ENCODE assay signal across 19 cellular contexts in genomic region chr2:144582651-144583361, GRCh38.
DNase-seq lines count a peak whose midpoint lies in the region; ATAC-seq and TF ChIP-seq lines count a peak whose summit lies in the region.
"Had no signal": no experiment of that assay in that cellular context is flagged by ENCODE, and none has a peak within 500 bp of the region (broad histone marks: within the 10 kb centered on the region; RNA-seq: fewer than 3 reads in every experiment).

No MANE protein-coding gene starts in this region.

- no peaks in the 10 kb centered on the region for H3K36me3 ChIP-seq in OCI-LY7 (ENCODE audit: insufficient read depth, low read length)
- no peaks in the 10 kb centered on the region for H3K36me3 ChIP-seq in neural progenitor cell
- H3K36me3 ChIP-seq: BLaER1 treated with 17β-estradiol and CSF1 and Interleukin-3, amounts not matched to agents 10 nM and 100 nM; upper lobe of left lung had no signal

- H3K9ac ChIP-seq in neural progenitor cell: no peak overlapping the region
- H3K9ac ChIP-seq: BLaER1 treated with 17β-estradiol and CSF1 and Interleukin-3, amounts not matched to agents 10 nM and 100 nM; parathyroid adenoma had no signal

- H3K27me3 Mint-ChIP-seq in activated T-cell treated with anti-CD3 and anti-CD28 coated beads, Interleukin-2, amount 50 U/mL, for 4 hours (ENCODE audit: low read depth): peaks cover 2% of the 10 kb centered on the region
- H3K27me3 Mint-ChIP-seq in endothelial cell (ENCODE audit: unreplicated experiment) (peaks cover 3% of the 10 kb centered on the region), neural progenitor cell (ENCODE audit: insufficient read depth, low read depth) (no peaks in the 10 kb centered on the region)

- H2AFZ ChIP-seq in OCI-LY7 (ENCODE audit: low read length) (peak overlapping the region; percentile 52; the same call in 1 of the 2 replicates), neural progenitor cell (replicated peaks) (peak overlapping the region; percentile 79)
- H2AFZ ChIP-seq: hepatocyte, parathyroid adenoma had no signal

- TF ChIP-seq CTCF in OCI-LY7 (conservative IDR thresholded peaks at IDR 0.05; ENCODE audit: low read length) (no peak), endothelial cell (IDR thresholded peaks at IDR 0.05; ENCODE audit: unreplicated experiment) (no peak), neural progenitor cell (IDR thresholded peaks at IDR 0.05) (no peak)

- no peaks in the 10 kb centered on the region for H4K20me1 ChIP-seq in OCI-LY7 (ENCODE audit: insufficient read depth, low read length)
- no peaks in the 10 kb centered on the region for H4K20me1 ChIP-seq in neural progenitor cell (ENCODE audit: low read depth)
- H4K20me1 ChIP-seq: BLaER1 treated with 17β-estradiol and CSF1 and Interleukin-3, amounts not matched to agents 10 nM and 100 nM had no signal

- H3K4me3 Mint-ChIP-seq in activated T-cell treated with anti-CD3 and anti-CD28 coated beads, Interleukin-2, amount 50 U/mL, for 4 hours: peak overlapping the region; percentile 24
- H3K4me3 Mint-ChIP-seq in endothelial cell (ENCODE audit: unreplicated experiment): no peak overlapping the region
- H3K4me3 Mint-ChIP-seq in neural progenitor cell: no peak overlapping the region

- ATAC-seq in activated T-cell treated with anti-CD3 and anti-CD28 coated beads, Interleukin-2, amount 50 U/mL, for 4 hours: no peak
- ATAC-seq in GM18870 (IDR thresholded peaks at IDR 0.05; ENCODE audit: unreplicated experiment) (no peak), HG03432 (IDR thresholded peaks at IDR 0.05; ENCODE audit: unreplicated experiment) (no peak)

- CTCF ChIA-PET in OCI-LY7 (lab: Charles Lee; ENCODE audit: unreplicated experiment): interaction anchor here (0.9 kb wide), 1 partner anchor 13 kb away, joined by 4 read pairs; no protein-coding TSS in a partner anchor

- no peak for DNase-seq in activated T-cell treated with anti-CD3 and anti-CD28 coated beads, Interleukin-2, amount 50 U/mL, for 4 hours
- DNase-seq in activated T-cell treated with anti-CD3 and anti-CD28 coated beads, Interleukin-2, amount 50 U/mL, for 1 hour: no peak
- DNase-seq in OCI-LY7 (ENCODE audit: low spot score): no peak
- DNase-seq in endothelial cell (ENCODE audit: low spot score): peak; percentile 33
- DNase-seq in neural progenitor cell (ENCODE audit: low spot score): peak; percentile 22
- DNase-seq in T-helper 1 cell: no peak
- DNase-seq: activated CD8-positive, alpha-beta memory T cell treated with anti-CD3 and anti-CD28 coated beads for 24 hours; activated gamma-delta T cell; DMS79 treated with DMSO at 0.1 percent for 48 hours; dorsolateral prefrontal cortex; kidney glomerular epithelial cell; NCI-H774; upper lobe of left lung had no signal

- peaks cover 27% of the 10 kb centered on the region for H3F3A ChIP-seq in neural progenitor cell (ENCODE audit: low read depth)

- peak overlapping the region; percentile 12; the same call in 1 of the 2 replicates for H3K4me2 ChIP-seq in OCI-LY7 (ENCODE audit: low read length)
- H3K4me2 ChIP-seq in neural progenitor cell: peak overlapping the region; percentile 21
- H3K4me2 ChIP-seq: hepatocyte had no signal

- H3K9me3 ChIP-seq in OCI-LY7 (ENCODE audit: low read length): no peaks in the 10 kb centered on the region; the same call in 1 of the 2 replicates
- H3K9me3 ChIP-seq in neural progenitor cell (ENCODE audit: low read depth): no peaks in the 10 kb centered on the region
- H3K9me3 ChIP-seq: upper lobe of left lung had no signal

- H3K27me3 ChIP-seq in neural progenitor cell: no peaks in the 10 kb centered on the region
- H3K27me3 ChIP-seq: dorsolateral prefrontal cortex, hepatocyte, upper lobe of left lung had no signal

- H3K27ac Mint-ChIP-seq in endothelial cell (ENCODE audit: unreplicated experiment) (peak overlapping the region; percentile 93), neural progenitor cell (peak overlapping the region; percentile 67)

- peaks cover 20% of the 10 kb centered on the region for H3K4me1 Mint-ChIP-seq in activated T-cell treated with anti-CD3 and anti-CD28 coated beads, Interleukin-2, amount 50 U/mL, for 4 hours (ENCODE audit: low read depth)
- H3K4me1 Mint-ChIP-seq in endothelial cell (ENCODE audit: unreplicated experiment) (peaks cover 49% of the 10 kb centered on the region), neural progenitor cell (peaks cover 37% of the 10 kb centered on the region)

- H3K4me3 ChIP-seq in OCI-LY7 (ENCODE audit: low read depth, low read length, poor library complexity, severe bottlenecking): no peak overlapping the region
- no peak overlapping the region for H3K4me3 ChIP-seq in neural progenitor cell
- H3K4me3 ChIP-seq: BLaER1 treated with 17β-estradiol and CSF1 and Interleukin-3, amounts not matched to agents 10 nM and 100 nM; dorsolateral prefrontal cortex; hepatocyte; upper lobe of left lung had no signal

- intact Hi-C loops in OCI-LY7 (cut with micrococcal nuclease; ENCODE audit: unreplicated experiment): loop anchor here (10.0 kb wide), 2 partner anchors 248 to 338 kb away; a partner anchor contains a TSS

- no peaks in the 10 kb centered on the region for H3K36me3 Mint-ChIP-seq in activated T-cell treated with anti-CD3 and anti-CD28 coated beads, Interleukin-2, amount 50 U/mL, for 4 hours (ENCODE audit: insufficient read depth)
- H3K36me3 Mint-ChIP-seq in endothelial cell (ENCODE audit: low read depth, unreplicated experiment) (no peaks in the 10 kb centered on the region), neural progenitor cell (no peaks in the 10 kb centered on the region)

- POLR2A ChIA-PET in OCI-LY7 (lab: Charles Lee): interaction anchor here (0.5 to 2.7 kb wide), 14 partner anchors 8 to 760 kb away, joined by 3 to 13 read pairs (median 5); no protein-coding TSS in a partner anchor

- H3K9me2 ChIP-seq in OCI-LY7 (ENCODE audit: insufficient read depth, low read length): no peaks in the 10 kb centered on the region; the same call in 1 of the 2 replicates

- BruUV-seq in OCI-LY7 (replicated peaks; lab: Mats Ljungman, UMichigan): no TSS peak

- no peaks in the 10 kb centered on the region for H3K9me3 Mint-ChIP-seq in activated T-cell treated with anti-CD3 and anti-CD28 coated beads, Interleukin-2, amount 50 U/mL, for 4 hours
- H3K9me3 Mint-ChIP-seq in endothelial cell (ENCODE audit: unreplicated experiment) (no peaks in the 10 kb centered on the region), neural progenitor cell (no peaks in the 10 kb centered on the region)

- H3K4me1 ChIP-seq in OCI-LY7 (ENCODE audit: insufficient read depth, low read length, poor library complexity, severe bottlenecking): peaks cover 42% of the 10 kb centered on the region
- peaks cover 47% of the 10 kb centered on the region for H3K4me1 ChIP-seq in neural progenitor cell
- H3K4me1 ChIP-seq: parathyroid adenoma had no signal

- no peak overlapping the region for H3K27ac ChIP-seq in OCI-LY7 (ENCODE audit: low read depth, low read length, poor library complexity, severe bottlenecking)
- H3K27ac ChIP-seq in neural progenitor cell: no peak overlapping the region
- H3K27ac ChIP-seq: BLaER1 treated with 17β-estradiol and CSF1 and Interleukin-3, amounts not matched to agents 10 nM and 100 nM; dorsolateral prefrontal cortex; hepatocyte; parathyroid adenoma; RWPE1 had no signal

- H3K79me2 ChIP-seq in OCI-LY7 (ENCODE audit: insufficient read depth, low read depth, low read length) (no peaks in the 10 kb centered on the region), neural progenitor cell (ENCODE audit: low read depth) (no peaks in the 10 kb centered on the region)
- H3K79me2 ChIP-seq: hepatocyte, parathyroid adenoma had no signal

Comparison
In these comparisons a context has a peak if more than half of its experiments do, and no peak if none do; other contexts are left out.
1. DNase-seq: peak in endothelial cell (single experiment) and neural progenitor cell (single experiment); none in activated T-cell treated with anti-CD3 and anti-CD28 coated beads, Interleukin-2, amount 50 U/mL, for 4 hours (single experiment), activated T-cell treated with anti-CD3 and anti-CD28 coated beads, Interleukin-2, amount 50 U/mL, for 1 hour (single experiment), OCI-LY7 (single experiment) and T-helper 1 cell (0 of 5).